ENCODE assay signal across 21 cellular contexts in the genomic region with DNA sequence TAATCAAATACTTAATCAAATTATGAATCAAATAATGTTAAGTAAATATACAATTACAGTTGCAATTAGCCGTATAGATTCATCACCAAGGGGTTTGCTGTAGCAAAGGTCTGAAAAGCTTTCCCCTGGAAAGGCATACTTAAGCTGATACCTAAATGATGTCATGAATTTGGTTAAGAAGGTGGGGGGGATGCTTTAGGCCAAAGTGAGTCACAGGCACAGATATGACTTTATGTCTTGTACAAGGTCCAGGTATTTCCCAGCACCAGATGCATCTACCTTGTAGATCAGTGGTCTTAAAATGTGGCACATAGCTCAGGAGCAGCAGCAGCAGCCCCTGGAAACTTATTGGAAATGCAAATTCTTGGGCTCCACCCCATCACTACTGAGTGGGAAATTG.
DNase-seq lines count a peak whose midpoint lies in the region; ATAC-seq, FAIRE-seq and TF ChIP-seq lines count a peak whose summit lies in the region.
"Had no signal": no experiment of that assay in that cellular context is flagged by ENCODE, and none has a peak within 500 bp of the region (broad histone marks: within the 10 kb centered on the region; RNA-seq: fewer than 3 reads in every experiment).

No MANE protein-coding gene starts in this region.

- peak; percentile 89 for FAIRE-seq in HTR-8/SVneo (lab: Jason Lieb, UNC)
- FAIRE-seq: pancreas had no signal

- H3K4me3 ChIP-seq in astrocyte of the spinal cord (ENCODE audit: low read depth, low read length), result no peak overlapping the region
- no peak overlapping the region for H3K4me3 ChIP-seq in hepatocyte
- H3K4me3 ChIP-seq: pancreas, sigmoid colon, stomach had no signal

- intact Hi-C loops in activated CD4-positive, alpha-beta T cell treated with anti-CD3 and anti-CD28 coated beads for 36 hours (cut with DNase I, micrococcal nuclease), result no loop called here
- intact Hi-C loops in activated CD4-positive, alpha-beta T cell treated with anti-CD3 and anti-CD28 coated beads, Interleukin-2, amount 10 ng/mL, durations not matched to agents 24 days and 14 days (cut with micrococcal nuclease), result no loop called here

- 89% methylated on average over 1 of the region's 1 CpG for WGBS in hepatocyte (ENCODE audit: low lambda C conversion rate, missing lambda C conversion rate)

- H3K27ac ChIP-seq in hepatocyte, result no peak overlapping the region
- H3K27ac ChIP-seq: pancreas, sigmoid colon, stomach had no signal

- peak; percentile 14 for DNase-seq in activated CD4-positive, alpha-beta T cell treated with anti-CD3 and anti-CD28 coated beads for 36 hours
- DNase-seq in activated CD4-positive, alpha-beta T cell treated with anti-CD3 and anti-CD28 coated beads, Interleukin-2, amount 10 ng/mL, durations not matched to agents 24 days and 14 days, result no peak
- no peak for DNase-seq in HTR-8/SVneo (ENCODE audit: insufficient read length, low spot score)
- peak; percentile 33 for DNase-seq in astrocyte of the spinal cord (ENCODE audit: low read depth, low spot score)
- peak; percentile 9 for DNase-seq in renal cortical epithelial cell (ENCODE audit: low read depth)
- no peak for DNase-seq in mesothelial cell of epicardium (ENCODE audit: low spot score in 2 of 2, unreplicated experiment in 2 of 2)
- no peak for DNase-seq in hepatocyte (ENCODE audit: low spot score)
- DNase-seq in NCI-H526 treated with DMSO at 0.1 percent for 48 hours (lab: John Stamatoyannopoulos, UW), result no peak
- DNase-seq: 8988T; amygdala; Calu3; cerebellar nuclear complex; effector memory CD4-positive, alpha-beta T cell; H7; naive thymus-derived CD8-positive, alpha-beta T cell; NCI-H187 treated with DMSO at 0.1 percent for 48 hours; pancreas; sigmoid colon; stomach; trophoblast cell had no signal

- no peaks in the 10 kb centered on the region for H3K9me2 ChIP-seq in hepatocyte (replicated peaks; ENCODE audit: insufficient read depth)

- H3K4me3 Mint-ChIP-seq in activated CD4-positive, alpha-beta T cell treated with anti-CD3 and anti-CD28 coated beads for 36 hours, result no peak overlapping the region
- H3K4me3 Mint-ChIP-seq in activated CD4-positive, alpha-beta T cell treated with anti-CD3 and anti-CD28 coated beads, Interleukin-2, amount 10 ng/mL, durations not matched to agents 24 days and 14 days, result no peak overlapping the region
- no peak overlapping the region for H3K4me3 Mint-ChIP-seq in mesothelial cell of epicardium
- H3K4me3 Mint-ChIP-seq: IgD-negative memory B cell; naive thymus-derived CD8-positive, alpha-beta T cell had no signal

- CTCF ChIA-PET in activated CD4-positive, alpha-beta T cell treated with anti-CD3 and anti-CD28 coated beads for 36 hours (lab: Charles Lee), result no interaction called here

- H3K27me3 ChIP-seq in hepatocyte, result no peaks in the 10 kb centered on the region

- peaks cover 5% of the 10 kb centered on the region for H3K4me1 ChIP-seq in hepatocyte (ENCODE audit: insufficient read depth)
- H3K4me1 ChIP-seq: pancreas, sigmoid colon, stomach had no signal

- in situ Hi-C loops in astrocyte of the spinal cord (cut with HindIII; ENCODE audit: low sequenced_read_pairs), result no loop called here

- H3K9me3 Mint-ChIP-seq in activated CD4-positive, alpha-beta T cell treated with anti-CD3 and anti-CD28 coated beads for 36 hours (ENCODE audit: low read depth), result no peaks in the 10 kb centered on the region
- no peaks in the 10 kb centered on the region for H3K9me3 Mint-ChIP-seq in activated CD4-positive, alpha-beta T cell treated with anti-CD3 and anti-CD28 coated beads, Interleukin-2, amount 10 ng/mL, durations not matched to agents 24 days and 14 days
- no peaks in the 10 kb centered on the region for H3K9me3 Mint-ChIP-seq in mesothelial cell of epicardium

- no peak overlapping the region for H3K4me2 ChIP-seq in hepatocyte

- peaks cover 7% of the 10 kb centered on the region for H3K4me1 Mint-ChIP-seq in activated CD4-positive, alpha-beta T cell treated with anti-CD3 and anti-CD28 coated beads for 36 hours
- no peaks in the 10 kb centered on the region for H3K4me1 Mint-ChIP-seq in activated CD4-positive, alpha-beta T cell treated with anti-CD3 and anti-CD28 coated beads, Interleukin-2, amount 10 ng/mL, durations not matched to agents 24 days and 14 days
- no peaks in the 10 kb centered on the region for H3K4me1 Mint-ChIP-seq in mesothelial cell of epicardium
- H3K4me1 Mint-ChIP-seq: IgD-negative memory B cell had no signal

- ATAC-seq in activated CD4-positive, alpha-beta T cell treated with anti-CD3 and anti-CD28 coated beads for 36 hours, result peak; percentile 84
- ATAC-seq: naive thymus-derived CD8-positive, alpha-beta T cell; pancreas had no signal

- H4K20me1 ChIP-seq in hepatocyte (ENCODE audit: insufficient read depth, poor library complexity, severe bottlenecking), result no peaks in the 10 kb centered on the region

- H3K79me2 ChIP-seq in hepatocyte, result no peaks in the 10 kb centered on the region

- no peaks in the 10 kb centered on the region for H3K36me3 Mint-ChIP-seq in activated CD4-positive, alpha-beta T cell treated with anti-CD3 and anti-CD28 coated beads for 36 hours (ENCODE audit: low read depth)
- H3K36me3 Mint-ChIP-seq in activated CD4-positive, alpha-beta T cell treated with anti-CD3 and anti-CD28 coated beads, Interleukin-2, amount 10 ng/mL, durations not matched to agents 24 days and 14 days (ENCODE audit: low read depth), result no peaks in the 10 kb centered on the region
- H3K36me3 Mint-ChIP-seq in mesothelial cell of epicardium, result no peaks in the 10 kb centered on the region
- H3K36me3 Mint-ChIP-seq: IgD-negative memory B cell; naive thymus-derived CD8-positive, alpha-beta T cell had no signal

- peaks cover 21% of the 10 kb centered on the region for H3K27me3 Mint-ChIP-seq in activated CD4-positive, alpha-beta T cell treated with anti-CD3 and anti-CD28 coated beads for 36 hours
- peaks cover 6% of the 10 kb centered on the region for H3K27me3 Mint-ChIP-seq in activated CD4-positive, alpha-beta T cell treated with anti-CD3 and anti-CD28 coated beads, Interleukin-2, amount 10 ng/mL, durations not matched to agents 24 days and 14 days
- H3K27me3 Mint-ChIP-seq in mesothelial cell of epicardium (ENCODE audit: low read depth), result peaks cover 34% of the 10 kb centered on the region

- TF ChIP-seq CTCF in astrocyte of the spinal cord (IDR thresholded peaks at IDR 0.05; ENCODE audit: low read depth, low read length) (no peak), mesothelial cell of epicardium (IDR thresholded peaks at IDR 0.05; ENCODE audit: unreplicated experiment) (no peak), hepatocyte (IDR thresholded peaks at IDR 0.05; ENCODE audit: poor library complexity) (no peak)

- no peaks in the 10 kb centered on the region for H3K36me3 ChIP-seq in hepatocyte (replicated peaks; ENCODE audit: insufficient read depth, low read depth)
- H3K36me3 ChIP-seq: pancreas, sigmoid colon, stomach had no signal

- POLR2A ChIA-PET in activated CD4-positive, alpha-beta T cell treated with anti-CD3 and anti-CD28 coated beads for 36 hours (lab: Charles Lee), result no interaction called here

- no peak overlapping the region for H2AFZ ChIP-seq in hepatocyte

- no peaks in the 10 kb centered on the region for H3K9me3 ChIP-seq in hepatocyte (ENCODE audit: low read depth)
- H3K9me3 ChIP-seq: pancreas, sigmoid colon, stomach had no signal

- no peak overlapping the region for H3K27ac Mint-ChIP-seq in activated CD4-positive, alpha-beta T cell treated with anti-CD3 and anti-CD28 coated beads for 36 hours
- no peak overlapping the region for H3K27ac Mint-ChIP-seq in activated CD4-positive, alpha-beta T cell treated with anti-CD3 and anti-CD28 coated beads, Interleukin-2, amount 10 ng/mL, durations not matched to agents 24 days and 14 days
- H3K27ac Mint-ChIP-seq in mesothelial cell of epicardium, result no peak overlapping the region
- H3K27ac Mint-ChIP-seq: IgD-negative memory B cell; naive thymus-derived CD8-positive, alpha-beta T cell had no signal

Comparison
In these comparisons a context has a peak if more than half of its experiments do, and no peak if none do; other contexts are left out.
1. DNase-seq: peak in activated CD4-positive, alpha-beta T cell treated with anti-CD3 and anti-CD28 coated beads for 36 hours (single experiment), astrocyte of the spinal cord (single experiment) and renal cortical epithelial cell (single experiment); none in activated CD4-positive, alpha-beta T cell treated with anti-CD3 and anti-CD28 coated beads, Interleukin-2, amount 10 ng/mL, durations not matched to agents 24 days and 14 days (single experiment), HTR-8/SVneo (single experiment), mesothelial cell of epicardium (0 of 2), hepatocyte (single experiment) and NCI-H526 treated with DMSO at 0.1 percent for 48 hours (single experiment).